In genomic region chr1:40690919-40691537, GRCh38 we compare ENCODE assay signal across 8 cellular contexts. TPM values are rescaled to one million over a fixed set of nuclear protein-coding genes. Genes with fewer than 3 reads are reported as not detected.
DNase-seq lines count a peak whose midpoint lies in the region; ATAC-seq and TF ChIP-seq lines count a peak whose summit lies in the region.

No MANE protein-coding gene starts in this region.

- peak overlapping the region; percentile 94 for H3K4me3 ChIP-seq in CD8-positive, alpha-beta memory T cell (ENCODE audit: low read length)
- H3K4me3 ChIP-seq in PC-3 (ENCODE audit: low read length) (peak overlapping the region; percentile 92), epithelial cell of esophagus (ENCODE audit: low read length) (peak overlapping the region; percentile 87), osteoblast (ENCODE audit: insufficient read depth, low read length) (peak overlapping the region; percentile 97)

- no peaks in the 10 kb centered on the region for H3K9me3 ChIP-seq in CD8-positive, alpha-beta memory T cell (ENCODE audit: low read length)
- H3K9me3 ChIP-seq in PC-3 (ENCODE audit: low read length) (no peaks in the 10 kb centered on the region), osteoblast (ENCODE audit: low read depth, low read length) (no peaks in the 10 kb centered on the region)

- peak overlapping the region; percentile 97 for H3K27ac ChIP-seq in CD8-positive, alpha-beta memory T cell (ENCODE audit: low read depth, low read length)
- H3K27ac ChIP-seq in PC-3 (ENCODE audit: low read length) (peak overlapping the region; percentile 95), osteoblast (ENCODE audit: low read depth, low read length) (peak overlapping the region; percentile 93)

- peak overlapping the region; percentile 100 for H3K9ac ChIP-seq in PC-3 (ENCODE audit: low read length)

- H2AFZ ChIP-seq in PC-3 (ENCODE audit: low read length), result peak overlapping the region; percentile 84
- peak overlapping the region; percentile 81 for H2AFZ ChIP-seq in osteoblast (ENCODE audit: low read length)

- H4K20me1 ChIP-seq in PC-3 (ENCODE audit: low read length) (no peaks in the 10 kb centered on the region), osteoblast (ENCODE audit: insufficient read depth, low read length) (peaks cover 9% of the 10 kb centered on the region)

- peaks cover 51 to 66% (median 64%) of the 10 kb centered on the region in 3 donors for H3K4me1 Mint-ChIP-seq in CD8-positive, alpha-beta memory T cell

- H3K9me3 Mint-ChIP-seq in CD8-positive, alpha-beta memory T cell, result no peaks in the 10 kb centered on the region

- H3K4me2 ChIP-seq in PC-3 (ENCODE audit: low read length), result peak overlapping the region; percentile 98
- H3K4me2 ChIP-seq in osteoblast (ENCODE audit: insufficient read depth, low read length), result peak overlapping the region; percentile 93

- no peaks in the 10 kb centered on the region for H3K36me3 ChIP-seq in CD8-positive, alpha-beta memory T cell (ENCODE audit: insufficient read depth, low read length)
- H3K36me3 ChIP-seq in PC-3 (ENCODE audit: low read depth, low read length), result no peaks in the 10 kb centered on the region
- peaks cover 12% of the 10 kb centered on the region for H3K36me3 ChIP-seq in osteoblast (ENCODE audit: insufficient read depth, low read length)

- peak overlapping the region; percentile 90 to 100 (median 93) for H3K4me3 Mint-ChIP-seq in CD8-positive, alpha-beta memory T cell

- POLR2A ChIA-PET in CD8-positive, alpha-beta memory T cell (lab: Charles Lee), result interaction anchor here (0.6 to 2.9 kb wide), 16 partner anchors 11 to 289 kb away, joined by 3 to 23 read pairs (median 4); partner anchors contain the start of genes CITED4, CTPS1 and RIMS3
- POLR2A ChIA-PET in PC-3 (lab: Charles Lee; ENCODE audit: unreplicated experiment), result interaction anchor here (0.6 to 1.0 kb wide), 2 partner anchors 21 to 163 kb away, joined by 3 to 16 read pairs; no protein-coding TSS in a partner anchor

- H3F3A ChIP-seq in PC-3 (ENCODE audit: low read length, unreplicated experiment), result no peaks in the 10 kb centered on the region

- H3K27ac Mint-ChIP-seq in CD8-positive, alpha-beta memory T cell, result peak overlapping the region; percentile 92 to 100 (median 97)

- CTCF ChIA-PET in CD8-positive, alpha-beta memory T cell (lab: Charles Lee), result interaction anchor here (0.8 to 2.5 kb wide), 11 partner anchors 10 to 289 kb away, joined by 3 to 10 read pairs (median 4); partner anchors contain the start of gene CTPS1
- CTCF ChIA-PET in PC-3 (lab: Charles Lee), result interaction anchor here (0.6 to 1.0 kb wide), 2 partner anchors 84 to 1755 kb away, joined by 3 read pairs; no protein-coding TSS in a partner anchor

- peaks cover 34% of the 10 kb centered on the region for H3K4me1 ChIP-seq in CD8-positive, alpha-beta memory T cell (ENCODE audit: insufficient read depth, low read length)
- H3K4me1 ChIP-seq in PC-3 (ENCODE audit: insufficient read depth, low read length) (peaks cover 32% of the 10 kb centered on the region), osteoblast (ENCODE audit: insufficient read depth, low read length) (peaks cover 20% of the 10 kb centered on the region)

- no peak for TF ChIP-seq CTCF in PC-3 (conservative IDR thresholded peaks at IDR 0.05; ENCODE audit: low read depth, low read length)
- TF ChIP-seq CTCF in epithelial cell of esophagus (IDR thresholded peaks at IDR 0.05; ENCODE audit: insufficient read depth, low read depth, low read length, missing control alignments), result peak; percentile 6
- TF ChIP-seq CTCF in osteoblast (IDR thresholded peaks at IDR 0.05; ENCODE audit: extremely low read depth, low read depth, low read length), result no peak

- H3K36me3 Mint-ChIP-seq in CD8-positive, alpha-beta memory T cell, result peaks cover 10 to 31% (median 11%) of the 10 kb centered on the region in 3 donors

- peaks cover 0 to 5% of the 10 kb centered on the region in 2 donors for H3K27me3 Mint-ChIP-seq in CD8-positive, alpha-beta memory T cell

- no peak for ATAC-seq in PC-3
- ATAC-seq in GM21360 (IDR thresholded peaks at IDR 0.05; ENCODE audit: unreplicated experiment), result no peak

- intact Hi-C loops in PC-3 (cut with micrococcal nuclease), result loop anchor here (5.0 kb wide), 2 partner anchors 61 to 81 kb away; no protein-coding TSS in a partner anchor

- H3K27me3 ChIP-seq in CD8-positive, alpha-beta memory T cell (ENCODE audit: insufficient read depth, low read length, poor library complexity, severe bottlenecking), result no peaks in the 10 kb centered on the region
- H3K27me3 ChIP-seq in PC-3 (ENCODE audit: low read length), result no peaks in the 10 kb centered on the region
- H3K27me3 ChIP-seq in osteoblast (ENCODE audit: insufficient read depth, low read length), result no peaks in the 10 kb centered on the region

- peaks cover 65% of the 10 kb centered on the region for H3K79me2 ChIP-seq in PC-3 (ENCODE audit: low read length)
- H3K79me2 ChIP-seq in osteoblast (ENCODE audit: insufficient read depth, low read length), result peaks cover 66% of the 10 kb centered on the region

- no peaks in the 10 kb centered on the region for H3K9me2 ChIP-seq in PC-3 (replicated peaks; ENCODE audit: low read length)

- DNase-seq in CD8-positive, alpha-beta memory T cell, result no peak
- no peak for DNase-seq in PC-3
- no peak for DNase-seq in epithelial cell of esophagus (ENCODE audit: low read depth)
- DNase-seq in osteoblast (ENCODE audit: insufficient read length, low spot score, missing footprints), result peak; percentile 52
- no peak for DNase-seq in NOMO-1 treated with dmso at 0.1 percent for 144 hours (lab: John Stamatoyannopoulos, UW; ENCODE audit: unreplicated experiment)
- no peak for DNase-seq in kidney glomerular epithelial cell (lab: John Stamatoyannopoulos, UW)
- no peak for DNase-seq in Ammon's horn (ENCODE audit: low spot score)

- BruUV-seq in PC-3 (replicated peaks; lab: Mats Ljungman, UMichigan), result TSS peak; percentile 58

RNA-seq across cellular contexts. Expression of gene NFYC, which starts 0.5 kb away (rescaled TPM):
- 10 to 100 TPM; 61.3 to 61.6 TPM for total RNA-seq in CD8-positive, alpha-beta memory T cell
- polyA plus RNA-seq in CD8-positive, alpha-beta memory T cell, result 51.3 TPM
- total RNA-seq in PC-3 (2014; rRNA removed) (49.4 and 52.6 TPM in 2 replicates), osteoblast (24.2 TPM in 2 replicates)

RNA-seq across cellular contexts. Expression of gene RIMS3, which starts 25.5 kb away (rescaled TPM):
- total RNA-seq in CD8-positive, alpha-beta memory T cell, result 1 to 10 TPM; 1.4 to 1.7 TPM
- 5.4 TPM for polyA plus RNA-seq in CD8-positive, alpha-beta memory T cell
- total RNA-seq in PC-3 (2014; rRNA removed), result 2.9 and 4.2 TPM in 2 replicates
- 3.5 and 6.2 TPM in 2 replicates for total RNA-seq in osteoblast
